Comparison of ENCODE assay signal across 8 cellular contexts in the genomic region with DNA sequence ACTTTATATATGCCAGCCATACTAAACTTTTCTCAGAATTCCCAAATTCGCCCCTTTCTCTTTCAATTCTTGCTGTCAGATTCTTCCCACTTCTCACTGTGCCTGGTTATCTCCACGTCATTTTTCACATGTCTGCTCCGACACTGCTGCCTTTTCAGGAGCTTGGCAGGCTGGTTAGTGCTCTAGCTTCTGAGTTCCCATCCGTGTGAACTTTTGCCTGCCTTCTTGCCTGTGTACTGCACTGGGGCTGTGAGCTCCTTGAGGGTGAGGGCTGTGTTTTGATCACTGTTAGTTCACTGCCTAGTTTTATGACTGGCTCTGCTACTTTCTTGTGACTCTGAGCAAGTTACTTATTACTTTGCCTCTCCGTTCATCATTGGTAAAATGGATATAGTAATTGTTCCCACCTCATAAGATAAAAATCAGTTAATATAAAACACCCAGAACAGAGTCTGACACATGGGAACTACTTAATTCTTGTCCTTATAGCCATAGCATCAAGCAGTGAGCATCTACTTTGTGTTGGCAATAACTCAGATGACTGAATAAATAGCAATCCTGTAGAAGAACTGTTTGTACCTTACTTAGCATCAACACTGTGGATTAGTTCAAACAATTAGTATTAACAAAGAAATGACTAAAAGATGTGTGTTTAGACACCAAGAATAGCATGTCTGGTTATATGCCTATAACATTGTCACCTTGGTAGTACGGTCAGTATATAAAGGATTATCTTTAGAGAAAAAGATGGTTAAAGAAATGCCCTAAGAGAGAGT. TPM values are rescaled to one million over a fixed set of nuclear protein-coding genes. Genes with fewer than 3 reads are reported as not detected.
A peak's percentile ranks its signal among the peaks of the same experiment; 100 is the strongest.
DNase-seq lines count a peak whose midpoint lies in the region; ATAC-seq and TF ChIP-seq lines count a peak whose summit lies in the region.

No MANE protein-coding gene starts in this region.

- peak overlapping the region in 1 of 2 donors; percentile 1 for H3K4me3 Mint-ChIP-seq in effector memory CD8-positive, alpha-beta T cell
- peak overlapping the region in 8 of 10 donors; percentile 6 to 75 (median 50) for H3K4me3 Mint-ChIP-seq in naive thymus-derived CD4-positive, alpha-beta T cell

- H3K27ac ChIP-seq in AG04450 (ENCODE audit: low read depth, low read length) (peak overlapping the region; percentile 68), RWPE1 (peak overlapping the region; percentile 90)
- peak overlapping the region; percentile 53 for H3K27ac ChIP-seq in naive thymus-derived CD4-positive, alpha-beta T cell (ENCODE audit: low read depth, low read length)

- DNase-seq in AG04450 (ENCODE audit: low read depth, low spot score) (no peak), RWPE1 (ENCODE audit: low spot score) (no peak), kidney glomerular epithelial cell (lab: John Stamatoyannopoulos, UW) (no peak), NCI-H774 (lab: John Stamatoyannopoulos, UW) (no peak)
- DNase-seq in effector memory CD8-positive, alpha-beta T cell: no peak
- no peak for DNase-seq in naive thymus-derived CD4-positive, alpha-beta T cell

- H3K9me3 ChIP-seq in AG04450 (ENCODE audit: control insufficient read depth, insufficient read depth, low read length): no peaks in the 10 kb centered on the region
- H3K9me3 ChIP-seq in naive thymus-derived CD4-positive, alpha-beta T cell (ENCODE audit: control insufficient read depth in 2 of 3, low read length in 3 of 3): no peaks in the 10 kb centered on the region

- POLR2A ChIA-PET in AG04450 (lab: Yijun Ruan, JAX) (interaction anchor here (0.6 to 1.0 kb wide), 2 partner anchors 9 to 399 kb away, joined by 4 to 9 read pairs; a partner anchor contains a TSS), RWPE1 (lab: Yijun Ruan, JAX; ENCODE audit: low non-redundant PET) (interaction anchor here (1.4 kb wide), 1 partner anchor 9 kb away, joined by 4 read pairs; a partner anchor contains a TSS)
- POLR2A ChIA-PET in naive thymus-derived CD4-positive, alpha-beta T cell (lab: Charles Lee): interaction anchor here (0.6 to 1.1 kb wide), 3 partner anchors 10 to 76 kb away, joined by 3 to 5 read pairs (median 4); no protein-coding TSS in a partner anchor

- H3K4me3 ChIP-seq in AG04450 (ENCODE audit: low read depth, low read length): no peak overlapping the region
- H3K4me3 ChIP-seq in naive thymus-derived CD4-positive, alpha-beta T cell (ENCODE audit: low read length): no peak overlapping the region

- peaks cover 25 to 44% of the 10 kb centered on the region in 2 donors for H3K4me1 ChIP-seq in naive thymus-derived CD4-positive, alpha-beta T cell (ENCODE audit: control insufficient read depth in 2 of 2, insufficient read depth in 2 of 2, low read length in 2 of 2)

- peaks cover 49 to 77% of the 10 kb centered on the region in 2 donors for H3K4me1 Mint-ChIP-seq in effector memory CD8-positive, alpha-beta T cell (ENCODE audit: low read depth in 2 of 2)
- peaks cover 43 to 92% (median 77%) of the 10 kb centered on the region in 7 donors for H3K4me1 Mint-ChIP-seq in naive thymus-derived CD4-positive, alpha-beta T cell

- peaks cover 3 to 48% (median 23%) of the 10 kb centered on the region in 3 experiments for H3K36me3 ChIP-seq in naive thymus-derived CD4-positive, alpha-beta T cell (ENCODE audit: control insufficient read depth in 2 of 3, insufficient read depth in 3 of 3, low read length in 3 of 3)

- peaks cover 72% of the 10 kb centered on the region for H3K36me3 Mint-ChIP-seq in effector memory CD8-positive, alpha-beta T cell (ENCODE audit: insufficient read depth)
- H3K36me3 Mint-ChIP-seq in naive thymus-derived CD4-positive, alpha-beta T cell: peaks cover 8 to 38% (median 32%) of the 10 kb centered on the region in 5 donors

- CTCF ChIA-PET in AG04450 (lab: Charles Lee): interaction anchor here (1.0 to 6.4 kb wide), 4 partner anchors 14 to 372 kb away, joined by 3 to 42 read pairs (median 7); no protein-coding TSS in a partner anchor
- CTCF ChIA-PET in RWPE1 (lab: Yijun Ruan, JAX): no interaction called here
- CTCF ChIA-PET in naive thymus-derived CD4-positive, alpha-beta T cell (lab: Charles Lee): interaction anchor here (3.3 kb wide), 1 partner anchor 14 kb away, joined by 14 read pairs; no protein-coding TSS in a partner anchor

- no peaks in the 10 kb centered on the region for H3K9me3 Mint-ChIP-seq in effector memory CD8-positive, alpha-beta T cell
- no peaks in the 10 kb centered on the region for H3K9me3 Mint-ChIP-seq in naive thymus-derived CD4-positive, alpha-beta T cell

- no peaks in the 10 kb centered on the region for H3K27me3 Mint-ChIP-seq in effector memory CD8-positive, alpha-beta T cell
- no peaks in the 10 kb centered on the region for H3K27me3 Mint-ChIP-seq in naive thymus-derived CD4-positive, alpha-beta T cell

- TF ChIP-seq CTCF in AG04450 (IDR thresholded peaks at IDR 0.05; ENCODE audit: low read depth, low read length) (no peak), RWPE1 (conservative IDR thresholded peaks at IDR 0.05; ENCODE audit: low read depth) (no peak)

- ATAC-seq in effector memory CD8-positive, alpha-beta T cell (replicated peaks): no peak
- no peak for ATAC-seq in naive thymus-derived CD4-positive, alpha-beta T cell
- no peak for ATAC-seq in GM18861 (IDR thresholded peaks at IDR 0.05; ENCODE audit: unreplicated experiment)
- ATAC-seq in GM19397 (IDR thresholded peaks at IDR 0.05; ENCODE audit: unreplicated experiment): no peak

- intact Hi-C loops in naive thymus-derived CD4-positive, alpha-beta T cell (cut with micrococcal nuclease): loop anchor here in 1 of 2 donors (1.0 to 10.0 kb wide), 4 partner anchors 9 to 1615 kb away; a partner anchor contains a TSS

- H3K27ac Mint-ChIP-seq in effector memory CD8-positive, alpha-beta T cell: peak overlapping the region; percentile 65 to 81
- H3K27ac Mint-ChIP-seq in naive thymus-derived CD4-positive, alpha-beta T cell: peak overlapping the region; percentile 71 to 94 (median 83)

- H3K27me3 ChIP-seq in AG04450 (ENCODE audit: control insufficient read depth, insufficient read depth, low read length): no peaks in the 10 kb centered on the region
- H3K27me3 ChIP-seq in naive thymus-derived CD4-positive, alpha-beta T cell (ENCODE audit: control insufficient read depth in 2 of 2, insufficient read depth in 2 of 2, low read length in 2 of 2): no peaks in the 10 kb centered on the region

RNA-seq across cellular contexts. Expression of a gene that starts 5.5 kb away (rescaled TPM):
- polyA plus RNA-seq in AG04450 (2011; rRNA removed): 185 and 227 TPM in 2 replicates
- polyA minus RNA-seq in AG04450 (2011; rRNA and poly(A)+ RNA removed): 29.7 and 40.9 TPM in 2 replicates
- 100 to 1,000 TPM in 1 of 5 experiments, 10 to 100 TPM in 4; 28.1 to 129 (median 49.1) TPM for total RNA-seq in naive thymus-derived CD4-positive, alpha-beta T cell
- 100 to 1,000 TPM; 116 to 141 TPM for polyA plus RNA-seq in naive thymus-derived CD4-positive, alpha-beta T cell

RNA-seq across cellular contexts. Expression of a gene that starts 8.8 kb away (rescaled TPM):
- polyA plus RNA-seq in AG04450 (2011; rRNA removed): 1.7 TPM in 2 replicates
- 0.97 and 1.2 TPM in 2 replicates for polyA minus RNA-seq in AG04450 (2011; rRNA and poly(A)+ RNA removed)
- total RNA-seq in naive thymus-derived CD4-positive, alpha-beta T cell: 1 to 10 TPM; 1.1 to 2.5 (median 1.4) TPM
- 1 to 10 TPM; 1.0 to 1.3 TPM for polyA plus RNA-seq in naive thymus-derived CD4-positive, alpha-beta T cell

RNA-seq across cellular contexts. Expression of a gene that starts 28.0 kb away (rescaled TPM):
- polyA plus RNA-seq in AG04450 (2011; rRNA removed): 0.07 TPM in 1 of 2 replicates, not detected in the other
- polyA minus RNA-seq in AG04450 (2011; rRNA and poly(A)+ RNA removed): not detected in 2 replicates
- under 1 TPM in 1 of 5 experiments, not detected in 4; 0.17 TPM for total RNA-seq in naive thymus-derived CD4-positive, alpha-beta T cell
- polyA plus RNA-seq in naive thymus-derived CD4-positive, alpha-beta T cell: under 1 TPM in 1 of 2 donors, not detected in 1; 0.14 TPM
